Comparison of ENCODE assay signal across 1 cellular context in the genomic region with DNA sequence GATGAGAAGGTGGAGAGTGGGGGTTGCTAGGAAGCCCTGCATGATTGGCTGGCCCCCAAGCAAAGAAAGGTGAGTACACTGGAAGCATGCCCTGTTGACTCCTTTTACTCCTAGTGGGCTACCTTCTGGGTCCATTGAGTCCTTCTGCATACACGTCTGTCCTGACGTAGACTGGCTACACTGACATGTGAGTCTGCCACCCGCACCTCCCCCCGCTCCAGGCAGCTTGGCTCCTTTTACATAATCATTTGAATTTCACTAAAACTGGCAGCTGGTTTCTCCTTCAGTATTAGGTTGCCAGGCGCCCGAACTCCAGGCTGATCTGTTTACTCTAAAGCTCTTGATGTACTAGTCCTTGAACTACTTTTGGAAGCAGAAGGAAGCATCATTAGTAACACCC.
TF ChIP-seq lines count a peak whose summit lies in the region.

No MANE protein-coding gene starts in this region.

TF ChIP-seq in GM23338, 12 proteins besides CTCF, POLR2A, EP300 and RAD21 (continued from another document):
- TF ChIP-seq NANOG (IDR thresholded peaks at IDR 0.05; ENCODE audit: borderline replicate concordance) = no peak
- TF ChIP-seq EZH2phosphoT487 (IDR thresholded peaks at IDR 0.05; ENCODE audit: unreplicated experiment) = no peak
- TF ChIP-seq, protein P1, sequence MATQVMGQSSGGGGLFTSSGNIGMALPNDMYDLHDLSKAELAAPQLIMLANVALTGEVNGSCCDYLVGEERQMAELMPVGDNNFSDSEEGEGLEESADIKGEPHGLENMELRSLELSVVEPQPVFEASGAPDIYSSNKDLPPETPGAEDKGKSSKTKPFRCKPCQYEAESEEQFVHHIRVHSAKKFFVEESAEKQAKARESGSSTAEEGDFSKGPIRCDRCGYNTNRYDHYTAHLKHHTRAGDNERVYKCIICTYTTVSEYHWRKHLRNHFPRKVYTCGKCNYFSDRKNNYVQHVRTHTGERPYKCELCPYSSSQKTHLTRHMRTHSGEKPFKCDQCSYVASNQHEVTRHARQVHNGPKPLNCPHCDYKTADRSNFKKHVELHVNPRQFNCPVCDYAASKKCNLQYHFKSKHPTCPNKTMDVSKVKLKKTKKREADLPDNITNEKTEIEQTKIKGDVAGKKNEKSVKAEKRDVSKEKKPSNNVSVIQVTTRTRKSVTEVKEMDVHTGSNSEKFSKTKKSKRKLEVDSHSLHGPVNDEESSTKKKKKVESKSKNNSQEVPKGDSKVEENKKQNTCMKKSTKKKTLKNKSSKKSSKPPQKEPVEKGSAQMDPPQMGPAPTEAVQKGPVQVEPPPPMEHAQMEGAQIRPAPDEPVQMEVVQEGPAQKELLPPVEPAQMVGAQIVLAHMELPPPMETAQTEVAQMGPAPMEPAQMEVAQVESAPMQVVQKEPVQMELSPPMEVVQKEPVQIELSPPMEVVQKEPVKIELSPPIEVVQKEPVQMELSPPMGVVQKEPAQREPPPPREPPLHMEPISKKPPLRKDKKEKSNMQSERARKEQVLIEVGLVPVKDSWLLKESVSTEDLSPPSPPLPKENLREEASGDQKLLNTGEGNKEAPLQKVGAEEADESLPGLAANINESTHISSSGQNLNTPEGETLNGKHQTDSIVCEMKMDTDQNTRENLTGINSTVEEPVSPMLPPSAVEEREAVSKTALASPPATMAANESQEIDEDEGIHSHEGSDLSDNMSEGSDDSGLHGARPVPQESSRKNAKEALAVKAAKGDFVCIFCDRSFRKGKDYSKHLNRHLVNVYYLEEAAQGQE (IDR thresholded peaks at IDR 0.05; ENCODE audit: unreplicated experiment) = no peak
- TF ChIP-seq ZNF114 (CRISPR knock-in tag; IDR thresholded peaks at IDR 0.05) = no peak
- TF ChIP-seq EZH2 (IDR thresholded peaks at IDR 0.05; ENCODE audit: low read depth, unreplicated experiment) = no peak
- TF ChIP-seq JUNB (IDR thresholded peaks at IDR 0.05; ENCODE audit: unreplicated experiment) = no peak
- no peak for TF ChIP-seq POLR2AphosphoS5 (IDR thresholded peaks at IDR 0.05; ENCODE audit: low read depth)
- TF ChIP-seq STAT1 (IDR thresholded peaks at IDR 0.05; ENCODE audit: unreplicated experiment) = no peak
- no peak for TF ChIP-seq ZNF331 (CRISPR knock-in tag; IDR thresholded peaks at IDR 0.05; ENCODE audit: low read depth)
- TF ChIP-seq, protein P2, sequence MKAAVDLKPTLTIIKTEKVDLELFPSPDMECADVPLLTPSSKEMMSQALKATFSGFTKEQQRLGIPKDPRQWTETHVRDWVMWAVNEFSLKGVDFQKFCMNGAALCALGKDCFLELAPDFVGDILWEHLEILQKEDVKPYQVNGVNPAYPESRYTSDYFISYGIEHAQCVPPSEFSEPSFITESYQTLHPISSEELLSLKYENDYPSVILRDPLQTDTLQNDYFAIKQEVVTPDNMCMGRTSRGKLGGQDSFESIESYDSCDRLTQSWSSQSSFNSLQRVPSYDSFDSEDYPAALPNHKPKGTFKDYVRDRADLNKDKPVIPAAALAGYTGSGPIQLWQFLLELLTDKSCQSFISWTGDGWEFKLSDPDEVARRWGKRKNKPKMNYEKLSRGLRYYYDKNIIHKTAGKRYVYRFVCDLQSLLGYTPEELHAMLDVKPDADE (IDR thresholded peaks at IDR 0.05) = no peak
